Comparison of ENCODE assay signal across 1 cellular context in the genomic region with DNA sequence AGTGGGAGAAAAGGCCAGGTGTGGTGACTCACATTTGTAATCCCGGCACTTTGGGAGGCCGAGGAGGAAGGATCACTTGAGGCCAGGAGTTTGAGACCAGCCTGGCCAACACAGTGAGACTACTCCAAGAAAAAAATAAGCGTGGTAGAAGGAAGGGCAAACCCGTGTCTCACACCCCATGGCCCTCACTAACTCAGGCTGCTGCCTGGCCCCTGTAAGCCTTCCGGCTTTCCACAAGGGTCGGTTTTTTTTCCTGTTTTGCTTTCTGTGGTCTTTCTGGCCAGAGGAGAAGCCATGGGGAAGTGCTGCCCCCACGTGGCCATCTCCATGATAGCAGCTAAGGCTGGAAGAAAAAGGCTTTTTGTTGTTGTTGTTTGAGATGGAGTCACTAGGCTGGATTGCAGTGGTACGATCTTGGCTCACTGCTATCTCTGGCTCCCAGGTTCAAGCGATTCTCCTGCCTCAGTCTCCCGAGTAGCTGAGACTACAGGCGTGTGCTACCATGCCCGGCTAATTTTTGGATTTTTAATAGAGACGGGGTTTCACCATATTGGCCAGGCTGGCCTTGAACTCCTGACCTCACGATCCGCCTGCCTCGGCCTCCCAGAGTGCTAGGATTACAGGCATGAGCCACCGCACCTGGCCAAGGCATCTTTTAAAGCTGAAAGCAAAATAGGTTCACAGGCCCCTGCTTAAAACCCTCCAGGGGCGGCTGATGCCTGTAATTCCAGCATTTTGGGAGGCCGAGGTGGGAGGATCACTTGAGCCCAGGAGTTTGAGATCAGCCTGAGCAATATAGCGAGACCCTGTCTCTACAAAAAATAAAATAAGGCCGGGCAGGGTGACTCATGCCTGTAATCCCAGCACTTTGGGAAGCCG.
TF ChIP-seq lines count a peak whose summit lies in the region.

No MANE protein-coding gene starts in this region.

TF ChIP-seq in H1, 55 proteins besides CTCF, POLR2A, EP300 and RAD21:
- no peak for TF ChIP-seq HDAC2 (IDR thresholded peaks at IDR 0.05; ENCODE audit: borderline replicate concordance in 1 of 2, low read depth in 2 of 2, low read length in 2 of 2)
- no peak for TF ChIP-seq EGR1 (IDR thresholded peaks at IDR 0.05; ENCODE audit: borderline replicate concordance, low read depth, low read length)
- no peak for TF ChIP-seq KDM5A (IDR thresholded peaks at IDR 0.05; ENCODE audit: low read length)
- TF ChIP-seq CTBP2 (IDR thresholded peaks at IDR 0.05; ENCODE audit: borderline replicate concordance, insufficient read depth, insufficient read length, low read length): no peak
- TF ChIP-seq CREB1 (IDR thresholded peaks at IDR 0.05): no peak
- TF ChIP-seq JUND (IDR thresholded peaks at IDR 0.05; ENCODE audit: low read length): no peak
- no peak for TF ChIP-seq ASH2L (IDR thresholded peaks at IDR 0.05; ENCODE audit: low read length)
- TF ChIP-seq SIN3A (conservative IDR thresholded peaks at IDR 0.05 in 1 of 2, IDR thresholded peaks at IDR 0.05 in 1 of 2; ENCODE audit: low read depth in 1 of 2, low read length in 2 of 2): 0 out of 4 replicates have a peak, but pooled peaks of 1 of the 2 experiments have one; percentile 37
- no peak for TF ChIP-seq CHD1 (IDR thresholded peaks at IDR 0.05; ENCODE audit: low read depth, low read length)
- peak; percentile 39; the same call in 1 of the 2 replicates for TF ChIP-seq KDM1A (IDR thresholded peaks at IDR 0.05; ENCODE audit: borderline replicate concordance, low read length)
- TF ChIP-seq, protein P1, sequence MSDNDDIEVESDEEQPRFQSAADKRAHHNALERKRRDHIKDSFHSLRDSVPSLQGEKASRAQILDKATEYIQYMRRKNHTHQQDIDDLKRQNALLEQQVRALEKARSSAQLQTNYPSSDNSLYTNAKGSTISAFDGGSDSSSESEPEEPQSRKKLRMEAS (IDR thresholded peaks at IDR 0.05): no peak
- 0 out of 2 replicates have a peak, but pooled peaks have one; percentile 15 for TF ChIP-seq TBP (IDR thresholded peaks at IDR 0.05; ENCODE audit: low read depth, low read length)
- TF ChIP-seq SP4 (IDR thresholded peaks at IDR 0.05; ENCODE audit: low read length): no peak
- TF ChIP-seq EZH2 (IDR thresholded peaks at IDR 0.05; ENCODE audit: low read depth, low read length, severe bottlenecking): no peak
- no peak for TF ChIP-seq SIX5 (IDR thresholded peaks at IDR 0.05; ENCODE audit: low read depth, low read length)
- TF ChIP-seq TAF1 (IDR thresholded peaks at IDR 0.05; ENCODE audit: low read depth, low read length): no peak
TF ChIP-seq in H1: peak in this region for 3.
